In genomic region chr12:100229876-100230275, GRCh38 we compare ENCODE assay signal across 17 cellular contexts. TPM values are rescaled to one million over a fixed set of nuclear protein-coding genes. Genes with fewer than 3 reads are reported as not detected.
DNase-seq lines count a peak whose midpoint lies in the region; ATAC-seq and TF ChIP-seq lines count a peak whose summit lies in the region.
"Had no signal": no experiment of that assay in that cellular context is flagged by ENCODE, and none has a peak within 500 bp of the region (broad histone marks: within the 10 kb centered on the region; RNA-seq: fewer than 3 reads in every experiment).

No MANE protein-coding gene starts in this region.

- H3K36me3 Mint-ChIP-seq in glutamatergic neuron (ENCODE audit: unreplicated experiment), result no peaks in the 10 kb centered on the region

- H3K79me2 ChIP-seq in PC-9 (ENCODE audit: low read depth), result no peaks in the 10 kb centered on the region

- H3F3A ChIP-seq in PC-9 (ENCODE audit: insufficient read depth, low read depth), result peaks cover 51% of the 10 kb centered on the region

- WGBS in prostate gland, result 46% methylated on average over 4 of the region's 4 CpGs

- POLR2A ChIA-PET in PC-9 (lab: Charles Lee; ENCODE audit: unreplicated experiment), result interaction anchor here (0.5 to 0.7 kb wide), 4 partner anchors 37 to 431 kb away, joined by 3 to 17 read pairs (median 3); partner anchors contain the start of gene SCYL2

- no peaks in the 10 kb centered on the region for H3K27me3 Mint-ChIP-seq in glutamatergic neuron (ENCODE audit: unreplicated experiment)
- H3K27me3 Mint-ChIP-seq: activated CD8-positive, alpha-beta T cell treated with anti-CD3 and anti-CD28 coated beads for 36 hours had no signal

- H3K27ac ChIP-seq in PC-9 (peak overlapping the region; percentile 93), epithelial cell of prostate (peak overlapping the region; percentile 41), prostate gland (peak overlapping the region; percentile 40 to 65)
- H3K27ac ChIP-seq: BLaER1, testis had no signal

- H3K4me1 ChIP-seq in PC-9 (replicated peaks; ENCODE audit: insufficient read depth) (peaks cover 75% of the 10 kb centered on the region), prostate gland (replicated peaks) (no peaks in the 10 kb centered on the region)
- H3K4me1 ChIP-seq: BLaER1, testis had no signal

- no peak for TF ChIP-seq POLR2A in prostate gland (IDR thresholded peaks at IDR 0.05)

- CTCF ChIA-PET in PC-9 (lab: Charles Lee), result interaction anchor here (0.6 to 1.7 kb wide), 8 partner anchors 8 to 127 kb away, joined by 3 to 13 read pairs (median 4); partner anchors contain the start of gene ACTR6

- peak; percentile 51 for DNase-seq in HPDE6-E6E7 (ENCODE audit: extremely low spot score)
- peak; percentile 60 to 95 for DNase-seq in PC-9
- peak; percentile 73 for DNase-seq in epithelial cell of prostate (ENCODE audit: low read depth, low spot score)
- peak; percentile 87 for DNase-seq in prostate gland (ENCODE audit: low spot score)
- DNase-seq in glutamatergic neuron, result no peak
- no peak for DNase-seq in activated CD4-positive, alpha-beta T cell treated with anti-CD3 and anti-CD28 coated beads for 1 hour
- DNase-seq: activated CD8-positive, alpha-beta T cell treated with anti-CD3 and anti-CD28 coated beads for 36 hours; amniotic stem cell; DND-41; occipital lobe; SK-N-SH; stimulated activated CD4-positive, alpha-beta T cell treated with anti-CD3 and anti-CD28 coated beads, Interleukin-2, amount 100 ng/mL, for 48 hours; testis had no signal

- H3K4me3 Mint-ChIP-seq in glutamatergic neuron (ENCODE audit: unreplicated experiment), result no peak overlapping the region
- H3K4me3 Mint-ChIP-seq: activated CD8-positive, alpha-beta T cell treated with anti-CD3 and anti-CD28 coated beads for 36 hours had no signal

- H3K9me3 ChIP-seq in PC-9 (ENCODE audit: insufficient read depth, low read depth) (no peaks in the 10 kb centered on the region), prostate gland (no peaks in the 10 kb centered on the region)
- H3K9me3 ChIP-seq: BLaER1, SK-N-SH, testis had no signal

- BruUV-seq in PC-9 (replicated peaks; lab: Mats Ljungman, UMichigan), result no TSS peak

- H3K27me3 ChIP-seq in PC-9 (ENCODE audit: insufficient read depth, low read depth), result no peaks in the 10 kb centered on the region
- no peaks in the 10 kb centered on the region for H3K27me3 ChIP-seq in prostate gland (replicated peaks; ENCODE audit: insufficient read depth)
- H3K27me3 ChIP-seq: BLaER1, testis had no signal

- H3K27ac Mint-ChIP-seq in glutamatergic neuron (ENCODE audit: unreplicated experiment), result no peak overlapping the region
- H3K27ac Mint-ChIP-seq: activated CD8-positive, alpha-beta T cell treated with anti-CD3 and anti-CD28 coated beads for 36 hours had no signal

- no peak for ATAC-seq in HG02852 (IDR thresholded peaks at IDR 0.05; ENCODE audit: unreplicated experiment)
- no peak for ATAC-seq in HG02763 (IDR thresholded peaks at IDR 0.05; ENCODE audit: unreplicated experiment)
- ATAC-seq: activated CD8-positive, alpha-beta T cell treated with anti-CD3 and anti-CD28 coated beads for 36 hours had no signal

- TF ChIP-seq CTCF in PC-9 (conservative IDR thresholded peaks at IDR 0.05) (no peak), prostate gland (IDR thresholded peaks at IDR 0.05) (peak in 2 of 4 experiments; percentile 12 to 29), glutamatergic neuron (IDR thresholded peaks at IDR 0.05; ENCODE audit: partially characterized antibody, unreplicated experiment) (no peak)

- peak overlapping the region; percentile 93 for H3K4me2 ChIP-seq in PC-9
- H3K4me2 ChIP-seq: BLaER1, SK-N-SH had no signal

- no peaks in the 10 kb centered on the region for H3K9me2 ChIP-seq in PC-9 (ENCODE audit: insufficient read depth)
- H3K9me2 ChIP-seq: SK-N-SH had no signal

- H3K4me3 ChIP-seq in PC-9, result peak overlapping the region; percentile 45; the same call in 1 of the 2 replicates
- H3K4me3 ChIP-seq in prostate gland, result no peak overlapping the region
- H3K4me3 ChIP-seq: BLaER1, GM12878, testis had no signal

- no peaks in the 10 kb centered on the region for H3K36me3 ChIP-seq in PC-9 (ENCODE audit: low read depth)
- no peaks in the 10 kb centered on the region for H3K36me3 ChIP-seq in prostate gland

- no peaks in the 10 kb centered on the region for H4K20me1 ChIP-seq in PC-9 (ENCODE audit: insufficient read depth)
- H4K20me1 ChIP-seq: BLaER1 had no signal

- H3K9me3 Mint-ChIP-seq in glutamatergic neuron (ENCODE audit: unreplicated experiment), result peaks cover 2% of the 10 kb centered on the region
- H3K9me3 Mint-ChIP-seq: activated CD8-positive, alpha-beta T cell treated with anti-CD3 and anti-CD28 coated beads for 36 hours had no signal

- peak overlapping the region; percentile 69 for H2AFZ ChIP-seq in PC-9

- peaks cover 5% of the 10 kb centered on the region for H3K4me1 Mint-ChIP-seq in glutamatergic neuron (ENCODE audit: low read depth, unreplicated experiment)

- intact Hi-C loops in PC-9 (cut with micrococcal nuclease; ENCODE audit: unreplicated experiment), result loop anchor here (1.0 to 10.0 kb wide), 7 partner anchors 29 to 505 kb away; partner anchors contain the start of genes ACTR6, DEPDC4 and SCYL2
- intact Hi-C loops in prostate gland (cut with DNase I), result loop anchor here (10.0 kb wide), 1 partner anchor 505 kb away; no protein-coding TSS in a partner anchor

RNA-seq across cellular contexts. Expression of gene ACTR6, which starts 29.3 kb away (rescaled TPM):
- 22.4 and 26.9 TPM in 2 replicates for total RNA-seq in PC-9 (2021)
- total RNA-seq in prostate gland, result 10 to 100 TPM; 10.3 to 32.6 TPM
- 36.0 TPM for total RNA-seq in glutamatergic neuron (ENCODE audit: unreplicated experiment)

RNA-seq across cellular contexts. Expression of gene DEPDC4, which starts 37.0 kb away (rescaled TPM):
- 1.8 and 2.9 TPM in 2 replicates for total RNA-seq in PC-9 (2021)
- 10 to 100 TPM in 1 of 2 donors, 1 to 10 TPM in 1; 5.5 to 18.0 TPM for total RNA-seq in prostate gland
- 2.0 TPM for total RNA-seq in glutamatergic neuron (ENCODE audit: unreplicated experiment)

RNA-seq across cellular contexts. Expression of gene SCYL2, which starts 37.1 kb away (rescaled TPM):
- 31.0 and 41.1 TPM in 2 replicates for total RNA-seq in PC-9 (2021)
- 10 to 100 TPM; 54.4 to 63.7 TPM for total RNA-seq in prostate gland
- 106 TPM for total RNA-seq in glutamatergic neuron (ENCODE audit: unreplicated experiment)

Comparison
In these comparisons a context has a peak if more than half of its experiments do, and no peak if none do; other contexts are left out.
1. DNase-seq: peak in HPDE6-E6E7 (single experiment), PC-9 (2 of 2), epithelial cell of prostate (single experiment) and prostate gland (single experiment); none in glutamatergic neuron (single experiment) and activated CD4-positive, alpha-beta T cell treated with anti-CD3 and anti-CD28 coated beads for 1 hour (single experiment).
2. H3K27ac ChIP-seq: peak in every context shown above with its lines; median percentile 93 in PC-9; 52 in prostate gland; 41 in epithelial cell of prostate.